In the genomic region with DNA sequence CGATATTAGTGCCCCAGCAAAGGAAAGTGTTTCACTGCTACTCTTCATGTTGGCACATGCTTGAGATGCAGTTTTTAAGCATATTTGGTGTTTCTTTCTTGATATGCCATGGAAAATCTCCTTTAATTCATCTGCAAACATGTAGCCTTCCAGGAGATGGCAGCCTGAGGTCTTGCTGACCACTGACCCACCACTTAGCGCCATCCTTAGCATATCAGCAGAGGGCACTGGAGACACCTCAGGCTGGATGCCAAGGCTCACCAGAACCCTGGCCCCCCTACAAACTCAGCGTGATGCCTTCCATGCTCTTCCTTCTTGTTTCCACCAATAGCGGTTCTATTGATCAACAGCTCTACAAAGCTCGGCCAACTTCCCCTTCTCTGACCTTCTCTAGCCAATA, we compare ENCODE assay signal across 16 cellular contexts.
DNase-seq lines count a peak whose midpoint lies in the region; ATAC-seq and TF ChIP-seq lines count a peak whose summit lies in the region.
"Had no signal": no experiment of that assay in that cellular context is flagged by ENCODE, and none has a peak within 500 bp of the region (broad histone marks: within the 10 kb centered on the region; RNA-seq: fewer than 3 reads in every experiment).

No MANE protein-coding gene starts in this region.

- peaks cover 17% of the 10 kb centered on the region for H3K4me1 Mint-ChIP-seq in neural progenitor cell

- no peaks in the 10 kb centered on the region for H3K79me2 ChIP-seq in neural progenitor cell (ENCODE audit: low read depth)

- no peak overlapping the region for H3K4me3 Mint-ChIP-seq in neural progenitor cell
- H3K4me3 Mint-ChIP-seq: activated naive CD8-positive, alpha-beta T cell; activated T-helper 1 cell treated with anti-CD3 and anti-CD28 coated beads, Interleukin-12 subunit alpha, Interleukin-12 subunit beta, Interleukin-2, Interleukin-4 antibody, amounts not matched to agents 30 ng/mL and 10 ng/mL and 1 ng/mL, durations not matched to agents 14 hours and 24 hours and 36 hours; neural crest cell had no signal

- no peak overlapping the region for H3K27ac Mint-ChIP-seq in neural progenitor cell
- H3K27ac Mint-ChIP-seq: activated naive CD8-positive, alpha-beta T cell; activated T-helper 1 cell treated with anti-CD3 and anti-CD28 coated beads, Interleukin-12 subunit alpha, Interleukin-12 subunit beta, Interleukin-2, Interleukin-4 antibody, amounts not matched to agents 30 ng/mL and 10 ng/mL and 1 ng/mL, durations not matched to agents 14 hours and 24 hours and 36 hours had no signal

- TF ChIP-seq CTCF in GM13977 (IDR thresholded peaks at IDR 0.05; ENCODE audit: extremely low read depth, insufficient read depth, missing control alignments) (peak; percentile 4), neural progenitor cell (IDR thresholded peaks at IDR 0.05) (peak; percentile 54)

- in situ Hi-C loops in GM13977 (cut with MboI; ENCODE audit: low pct_unique_long_range_greater_than_20kb, low sequenced_read_pairs, unreplicated experiment), result no loop called here

- no peaks in the 10 kb centered on the region for H3K36me3 ChIP-seq in neural progenitor cell

- no peak for ATAC-seq in GM18502 (IDR thresholded peaks at IDR 0.05; ENCODE audit: poor library complexity, unreplicated experiment)

- no peak overlapping the region for H3K4me2 ChIP-seq in neural progenitor cell

- H4K20me1 ChIP-seq in neural progenitor cell (ENCODE audit: low read depth), result peaks cover 3% of the 10 kb centered on the region

- H3K27me3 Mint-ChIP-seq in neural progenitor cell (ENCODE audit: insufficient read depth, low read depth), result peaks cover 7% of the 10 kb centered on the region
- H3K27me3 Mint-ChIP-seq: activated naive CD8-positive, alpha-beta T cell had no signal

- H3K9me3 ChIP-seq in neural progenitor cell (ENCODE audit: low read depth), result no peaks in the 10 kb centered on the region

- H3K4me1 ChIP-seq in neural progenitor cell, result peaks cover 1% of the 10 kb centered on the region

- no peaks in the 10 kb centered on the region for H3K27me3 ChIP-seq in neural progenitor cell

- no peak overlapping the region for H3K9ac ChIP-seq in neural progenitor cell

- no peaks in the 10 kb centered on the region for H3F3A ChIP-seq in neural progenitor cell (ENCODE audit: low read depth)

- no peak overlapping the region for H3K27ac ChIP-seq in neural progenitor cell

- H3K9me3 Mint-ChIP-seq in neural progenitor cell, result no peaks in the 10 kb centered on the region
- H3K9me3 Mint-ChIP-seq: activated T-helper 1 cell treated with anti-CD3 and anti-CD28 coated beads, Interleukin-12 subunit alpha, Interleukin-12 subunit beta, Interleukin-2, Interleukin-4 antibody, amounts not matched to agents 30 ng/mL and 10 ng/mL and 1 ng/mL, durations not matched to agents 14 hours and 24 hours and 36 hours; neural crest cell had no signal

- H3K4me3 ChIP-seq in neural progenitor cell, result no peak overlapping the region

- H3K36me3 Mint-ChIP-seq in neural progenitor cell, result peaks cover 58% of the 10 kb centered on the region
- H3K36me3 Mint-ChIP-seq: activated naive CD8-positive, alpha-beta T cell had no signal

- H2AFZ ChIP-seq in neural progenitor cell (replicated peaks), result no peak overlapping the region

- DNase-seq in GM13977 (ENCODE audit: low spot score), result no peak
- DNase-seq in NCI-H82 (lab: John Stamatoyannopoulos, UW), result peak; percentile 76
- DNase-seq in cerebellar cortex (ENCODE audit: low spot score), result peak; percentile 72
- peak; percentile 56 for DNase-seq in neural progenitor cell (ENCODE audit: low spot score)
- no peak for DNase-seq in activated CD8-positive, alpha-beta memory T cell treated with anti-CD3 and anti-CD28 coated beads, Interleukin-2, amount 50 U/mL, for 4 hours
- DNase-seq in NCI-H1694 (lab: John Stamatoyannopoulos, UW), result no peak
- DNase-seq: cortex of kidney; GF-D8; IMR-90; SHP77; stimulated activated CD4-positive, alpha-beta T cell treated with anti-CD3 and anti-CD28 coated beads, Interleukin-4, amount 100 ng/mL, for 4 hours; T-helper 1 cell had no signal

Comparison
In these comparisons a context has a peak if more than half of its experiments do, and no peak if none do; other contexts are left out.
1. DNase-seq: peak in NCI-H82 (single experiment), cerebellar cortex (single experiment) and neural progenitor cell (single experiment); none in GM13977 (single experiment), activated CD8-positive, alpha-beta memory T cell treated with anti-CD3 and anti-CD28 coated beads, Interleukin-2, amount 50 U/mL, for 4 hours (single experiment) and NCI-H1694 (single experiment).